In genomic region chr10:5563991-5564536, GRCh38 we compare ENCODE assay signal across 8 cellular contexts. TPM values are rescaled to one million over a fixed set of nuclear protein-coding genes. Genes with fewer than 3 reads are reported as not detected.
DNase-seq lines count a peak whose midpoint lies in the region; ATAC-seq and TF ChIP-seq lines count a peak whose summit lies in the region.

No MANE protein-coding gene starts in this region.

- H3K79me2 ChIP-seq in OCI-LY7 (ENCODE audit: insufficient read depth, low read depth, low read length): no peaks in the 10 kb centered on the region

- peak overlapping the region; percentile 2 to 19 for H3K27ac ChIP-seq in aorta (ENCODE audit: low read depth in 1 of 2, low read length in 2 of 2)
- H3K27ac ChIP-seq in OCI-LY7 (ENCODE audit: low read depth, low read length, poor library complexity, severe bottlenecking): no peak overlapping the region

- BruUV-seq in OCI-LY7 (replicated peaks; lab: Mats Ljungman, UMichigan): no TSS peak

- H3K36me3 Mint-ChIP-seq in activated naive CD8-positive, alpha-beta T cell treated with anti-CD3 and anti-CD28 coated beads, Interleukin-2, amount 50 U/mL, for 24 hours (ENCODE audit: low read depth): no peaks in the 10 kb centered on the region
- no peaks in the 10 kb centered on the region for H3K36me3 Mint-ChIP-seq in natural killer cell

- H3K4me3 ChIP-seq in aorta (ENCODE audit: low read length in 2 of 2) (no peak overlapping the region), OCI-LY7 (ENCODE audit: low read depth, low read length, poor library complexity, severe bottlenecking) (no peak overlapping the region)

- peak; percentile 15 for DNase-seq in activated gamma-delta T cell treated with Interleukin-2 at 50 U/mL for 16 hours
- DNase-seq in activated gamma-delta T cell (lab: John Stamatoyannopoulos, UW): no peak
- DNase-seq in activated naive CD8-positive, alpha-beta T cell treated with anti-CD3 and anti-CD28 coated beads, Interleukin-2, amount 50 U/mL, for 24 hours: peak; percentile 24
- DNase-seq in natural killer cell: no peak
- DNase-seq in aorta: peak in 1 of 2 donors; percentile 82
- DNase-seq in OCI-LY7 (ENCODE audit: low spot score): no peak
- no peak for DNase-seq in NCI-H1694 treated with DMSO at 0.1 percent for 48 hours (lab: John Stamatoyannopoulos, UW)

- H3K4me1 ChIP-seq in aorta (ENCODE audit: control insufficient read depth in 1 of 2, insufficient read depth in 2 of 2, low read length in 2 of 2) (peaks cover 0 to 1% of the 10 kb centered on the region in 2 donors), OCI-LY7 (ENCODE audit: insufficient read depth, low read length, poor library complexity, severe bottlenecking) (peaks cover 9% of the 10 kb centered on the region)

- POLR2A ChIA-PET in OCI-LY7 (lab: Charles Lee): no interaction called here

- TF ChIP-seq CTCF in natural killer cell (IDR thresholded peaks at IDR 0.05) (no peak), OCI-LY7 (conservative IDR thresholded peaks at IDR 0.05; ENCODE audit: low read length) (no peak)

- peak overlapping the region; percentile 55 for H3K27ac Mint-ChIP-seq in activated naive CD8-positive, alpha-beta T cell treated with anti-CD3 and anti-CD28 coated beads, Interleukin-2, amount 50 U/mL, for 24 hours
- peak overlapping the region; percentile 67 to 68 for H3K27ac Mint-ChIP-seq in natural killer cell

- H3K4me1 Mint-ChIP-seq in activated naive CD8-positive, alpha-beta T cell treated with anti-CD3 and anti-CD28 coated beads, Interleukin-2, amount 50 U/mL, for 24 hours: peaks cover 26% of the 10 kb centered on the region
- H3K4me1 Mint-ChIP-seq in natural killer cell: peaks cover 11 to 20% of the 10 kb centered on the region in 2 donors

- H3K27me3 Mint-ChIP-seq in activated naive CD8-positive, alpha-beta T cell treated with anti-CD3 and anti-CD28 coated beads, Interleukin-2, amount 50 U/mL, for 24 hours: peaks cover 10% of the 10 kb centered on the region
- peaks cover 9 to 11% of the 10 kb centered on the region in 2 donors for H3K27me3 Mint-ChIP-seq in natural killer cell (ENCODE audit: low read depth in 2 of 2)

- no peaks in the 10 kb centered on the region for H3K9me2 ChIP-seq in OCI-LY7 (ENCODE audit: insufficient read depth, low read length)

- H3K9me3 ChIP-seq in aorta (ENCODE audit: control insufficient read depth, low read length) (no peaks in the 10 kb centered on the region), OCI-LY7 (ENCODE audit: low read length) (no peaks in the 10 kb centered on the region)

- H3K4me2 ChIP-seq in OCI-LY7 (ENCODE audit: low read length): no peak overlapping the region

- no peaks in the 10 kb centered on the region for H4K20me1 ChIP-seq in OCI-LY7 (ENCODE audit: insufficient read depth, low read length)

- CTCF ChIA-PET in OCI-LY7 (lab: Charles Lee; ENCODE audit: unreplicated experiment): no interaction called here

- intact Hi-C loops in natural killer cell (cut with micrococcal nuclease) (no loop called here), aorta (cut with DNase I) (loop anchor here in 1 of 2 donors (5.0 kb wide), 1 partner anchor 33 kb away; no protein-coding TSS in a partner anchor), OCI-LY7 (cut with micrococcal nuclease; ENCODE audit: unreplicated experiment) (no loop called here)

- H3K4me3 Mint-ChIP-seq in activated naive CD8-positive, alpha-beta T cell treated with anti-CD3 and anti-CD28 coated beads, Interleukin-2, amount 50 U/mL, for 24 hours: no peak overlapping the region
- peak overlapping the region; percentile 53 for H3K4me3 Mint-ChIP-seq in natural killer cell

- no peak overlapping the region for H2AFZ ChIP-seq in OCI-LY7 (ENCODE audit: low read length)

- H3K9me3 Mint-ChIP-seq in activated naive CD8-positive, alpha-beta T cell treated with anti-CD3 and anti-CD28 coated beads, Interleukin-2, amount 50 U/mL, for 24 hours: peaks cover 3% of the 10 kb centered on the region
- H3K9me3 Mint-ChIP-seq in natural killer cell: no peaks in the 10 kb centered on the region

- WGBS in aorta, 2 donors: 16 to 25% methylated on average over 18 of the region's 18 CpGs

- H3K27me3 ChIP-seq in aorta (ENCODE audit: control insufficient read depth in 1 of 2, insufficient read depth in 2 of 2, low read length in 1 of 2): no peaks in the 10 kb centered on the region

- peak; percentile 67 for ATAC-seq in activated naive CD8-positive, alpha-beta T cell treated with anti-CD3 and anti-CD28 coated beads, Interleukin-2, amount 50 U/mL, for 24 hours
- ATAC-seq in natural killer cell (peak; percentile 64 to 82 (median 78)), aorta (ENCODE audit: low FRiP score) (peak; percentile 33), GM18858 (IDR thresholded peaks at IDR 0.05; ENCODE audit: unreplicated experiment) (no peak)

- no peaks in the 10 kb centered on the region for H3K36me3 ChIP-seq in aorta (ENCODE audit: control insufficient read depth in 1 of 2, insufficient read depth in 2 of 2, low read length in 1 of 2)
- no peaks in the 10 kb centered on the region for H3K36me3 ChIP-seq in OCI-LY7 (ENCODE audit: insufficient read depth, low read length)

RNA-seq across cellular contexts. Expression of gene CALML3, which starts 39.3 kb away (rescaled TPM):
- not detected for total RNA-seq in natural killer cell
- total RNA-seq in aorta: not detected
- polyA plus RNA-seq in aorta: under 1 TPM; 0.10 to 0.13 TPM
- total RNA-seq in OCI-LY7 (2014; rRNA removed; shearing (Covaris generic)): not detected in 2 replicates
- not detected in 2 replicates for total RNA-seq in OCI-LY7 (2022)

Comparison
In these comparisons a context has a peak if more than half of its experiments do, and no peak if none do; other contexts are left out.
1. DNase-seq: peak in activated gamma-delta T cell treated with Interleukin-2 at 50 U/mL for 16 hours (single experiment) and activated naive CD8-positive, alpha-beta T cell treated with anti-CD3 and anti-CD28 coated beads, Interleukin-2, amount 50 U/mL, for 24 hours (single experiment); none in activated gamma-delta T cell (single experiment), natural killer cell (single experiment), OCI-LY7 (single experiment) and NCI-H1694 treated with DMSO at 0.1 percent for 48 hours (single experiment).